ENCODE assay signal across 1 cellular context in the genomic region with DNA sequence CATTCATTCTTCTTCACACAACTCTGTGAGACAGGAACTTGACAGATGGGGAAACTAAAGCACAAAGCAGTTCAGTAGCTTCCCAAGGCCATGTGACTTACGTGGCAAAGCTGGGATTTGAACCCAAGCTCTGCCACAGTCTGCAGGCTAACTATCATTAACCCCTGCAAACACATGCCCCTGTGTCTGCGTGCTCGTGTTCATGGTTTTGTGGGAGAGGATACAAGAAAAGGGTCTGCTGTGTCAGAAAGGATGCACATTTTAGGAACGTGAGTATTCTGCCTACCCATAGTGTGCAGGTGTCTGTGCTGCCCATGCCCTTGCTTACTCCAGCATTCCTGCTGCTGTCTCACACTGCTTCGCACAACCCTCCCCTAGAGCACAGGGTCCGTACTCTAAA.
TF ChIP-seq lines count a peak whose summit lies in the region.

No MANE protein-coding gene starts in this region.

TF ChIP-seq in H1, 55 proteins besides CTCF, POLR2A, EP300 and RAD21 (continued from another document):
- TF ChIP-seq TBP (IDR thresholded peaks at IDR 0.05; ENCODE audit: low read depth, low read length), result no peak
- no peak for TF ChIP-seq CEBPB (IDR thresholded peaks at IDR 0.05; ENCODE audit: low read depth, low read length)
- TF ChIP-seq CTBP2 (IDR thresholded peaks at IDR 0.05; ENCODE audit: borderline replicate concordance, insufficient read depth, insufficient read length, low read length), result no peak
- no peak for TF ChIP-seq JUND (IDR thresholded peaks at IDR 0.05; ENCODE audit: low read length)
